ENCODE assay signal across 11 cellular contexts in the genomic region with DNA sequence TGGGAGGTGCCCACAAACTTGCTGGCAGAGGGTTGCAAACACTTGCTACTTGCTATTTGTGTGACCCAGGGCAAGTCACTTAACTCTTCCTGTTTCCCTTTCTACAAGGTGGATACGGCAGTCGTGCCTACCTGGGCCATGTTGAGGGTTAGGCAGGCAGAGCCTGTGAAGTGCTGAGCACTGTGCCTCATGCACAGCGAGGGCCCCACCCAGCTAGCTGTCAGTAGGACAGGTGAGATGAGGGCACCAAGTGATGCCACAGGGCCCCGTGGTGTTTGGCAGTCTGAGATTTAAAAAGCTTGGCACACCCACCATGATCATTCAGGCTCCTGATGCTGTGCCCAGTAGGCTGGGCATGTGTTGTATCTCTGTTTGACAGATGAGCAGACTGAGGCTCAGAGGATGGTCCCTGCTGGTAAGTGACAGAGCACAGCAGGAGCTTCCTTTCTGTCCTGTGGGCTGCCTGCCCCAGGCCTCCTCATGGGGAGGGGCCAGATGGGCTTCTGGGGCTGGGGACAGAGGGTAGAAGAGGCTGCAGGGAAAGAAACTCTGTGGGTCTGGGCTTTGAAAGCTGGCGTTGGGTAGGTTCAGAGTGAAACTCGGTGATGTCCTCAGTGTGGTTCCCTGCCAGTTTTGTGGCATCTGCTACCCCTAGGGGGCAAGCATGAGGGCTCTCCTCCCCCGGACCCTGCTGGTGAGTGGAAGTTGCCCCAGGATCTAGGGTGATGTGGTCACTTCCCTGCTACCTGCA. TPM values are rescaled to one million over a fixed set of nuclear protein-coding genes. Genes with fewer than 3 reads are reported as not detected.
DNase-seq lines count a peak whose midpoint lies in the region; ATAC-seq, FAIRE-seq and TF ChIP-seq lines count a peak whose summit lies in the region.
"Had no signal": no experiment of that assay in that cellular context is flagged by ENCODE, and none has a peak within 500 bp of the region (broad histone marks: within the 10 kb centered on the region; RNA-seq: fewer than 3 reads in every experiment).

No MANE protein-coding gene starts in this region.

- ATAC-seq in Panc1 (peak; percentile 58), heart left ventricle (peak in 3 of 4 donors; percentile 26 to 42 (median 33)), body of pancreas (no peak), HG02981 (IDR thresholded peaks at IDR 0.05; ENCODE audit: unreplicated experiment) (no peak)

- TF ChIP-seq POLR2A in GM12892 (IDR thresholded peaks at IDR 0.05; ENCODE audit: low read depth, low read length) (no peak), heart left ventricle (IDR thresholded peaks at IDR 0.05) (no peak), body of pancreas (IDR thresholded peaks at IDR 0.05) (no peak)

- in situ Hi-C loops in Panc1 (cut with HindIII; ENCODE audit: low pct_unique_long_range_greater_than_20kb, low sequenced_read_pairs), result no loop called here

- H3K9me3 ChIP-seq in AG04450 (ENCODE audit: control insufficient read depth, insufficient read depth, low read length) (no peaks in the 10 kb centered on the region; the same call in 1 of the 2 replicates), Panc1 (ENCODE audit: control insufficient read depth, insufficient read depth, low read depth, low read length) (no peaks in the 10 kb centered on the region), heart left ventricle (no peaks in the 10 kb centered on the region), MG63 (no peaks in the 10 kb centered on the region), body of pancreas (no peaks in the 10 kb centered on the region)
- H3K9me3 ChIP-seq: thoracic aorta had no signal

- DNase-seq in AG04450 (ENCODE audit: low read depth, low spot score) (no peak), GM12892 (ENCODE audit: insufficient read length) (no peak), Panc1 (ENCODE audit: low read depth, low spot score) (no peak), heart left ventricle (no peak), MG63 (no peak), body of pancreas (no peak), NCI-H146 (lab: John Stamatoyannopoulos, UW) (no peak)
- DNase-seq: DMS53, NCI-H1417 treated with DMSO at 0.1 percent for 48 hours had no signal

- TF ChIP-seq CTCF in AG04450 (IDR thresholded peaks at IDR 0.05; ENCODE audit: low read depth, low read length) (peak; percentile 20; the same call in 1 of the 2 replicates), Panc1 (IDR thresholded peaks at IDR 0.05) (no peak), heart left ventricle (IDR thresholded peaks at IDR 0.05) (peak in 3 of 12 donors; percentile 12 to 32 (median 20)), body of pancreas (IDR thresholded peaks at IDR 0.05) (no peak)

- H3K27ac ChIP-seq in AG04450 (ENCODE audit: low read depth, low read length) (no peak overlapping the region), Panc1 (ENCODE audit: low read length) (no peak overlapping the region), heart left ventricle (peak overlapping the region in 3 of 12 donors; percentile 15 to 17 (median 17)), body of pancreas (no peak overlapping the region)
- H3K27ac ChIP-seq: thoracic aorta had no signal

- H3K27me3 ChIP-seq in AG04450 (ENCODE audit: control insufficient read depth, insufficient read depth, low read length) (peaks cover 22% of the 10 kb centered on the region), Panc1 (ENCODE audit: control insufficient read depth, insufficient read depth, low read length) (no peaks in the 10 kb centered on the region), heart left ventricle (no peaks in the 10 kb centered on the region), MG63 (no peaks in the 10 kb centered on the region), body of pancreas (no peaks in the 10 kb centered on the region)

- FAIRE-seq in GM12892 (lab: Jason Lieb, UNC), result peak; percentile 33

- CTCF ChIA-PET in AG04450 (lab: Charles Lee), result interaction anchor here (0.7 to 2.1 kb wide), 5 partner anchors 8 to 108 kb away, joined by 3 to 9 read pairs (median 4); no protein-coding TSS in a partner anchor
- CTCF ChIA-PET in Panc1 (lab: Charles Lee), result interaction anchor here (0.6 kb wide), 2 partner anchors 14 to 129 kb away, joined by 3 to 4 read pairs; no protein-coding TSS in a partner anchor

- H3K36me3 ChIP-seq in Panc1 (ENCODE audit: control insufficient read depth, insufficient read depth, low read length) (no peaks in the 10 kb centered on the region), heart left ventricle (peaks cover 0 to 5% (median 0%) of the 10 kb centered on the region in 9 donors), MG63 (no peaks in the 10 kb centered on the region), body of pancreas (replicated peaks in 1 of 2; ENCODE audit: insufficient read depth in 1 of 2, low read depth in 2 of 2) (no peaks in the 10 kb centered on the region)
- H3K36me3 ChIP-seq: thoracic aorta had no signal

- H3K4me1 ChIP-seq in Panc1 (ENCODE audit: control insufficient read depth, insufficient read depth, low read length) (no peaks in the 10 kb centered on the region; the same call in 1 of the 2 replicates), heart left ventricle (peaks cover 7 to 76% (median 39%) of the 10 kb centered on the region in 12 donors), body of pancreas (no peaks in the 10 kb centered on the region)

- POLR2A ChIA-PET in AG04450 (lab: Yijun Ruan, JAX), result interaction anchor here (0.5 kb wide), 1 partner anchor 18 kb away, joined by 7 read pairs; no protein-coding TSS in a partner anchor
- POLR2A ChIA-PET in Panc1 (lab: Charles Lee), result no interaction called here

- 53 to 72% (median 59%) methylated on average over 5 to 7 of the region's 7 CpGs for WGBS in heart left ventricle, 4 donors
- 42 to 45% methylated on average over 7 of the region's 7 CpGs for WGBS in body of pancreas, 2 donors

- BruUV-seq in Panc1 (replicated peaks; lab: Mats Ljungman, UMichigan), result no TSS peak

- H3K4me3 ChIP-seq in AG04450 (ENCODE audit: low read depth, low read length), result no peak overlapping the region
- no peak overlapping the region for H3K4me3 ChIP-seq in Panc1 (ENCODE audit: low read depth in 2 of 2, low read length in 2 of 2)
- H3K4me3 ChIP-seq in heart left ventricle, result no peak overlapping the region
- H3K4me3 ChIP-seq in MG63, result no peak overlapping the region
- no peak overlapping the region for H3K4me3 ChIP-seq in body of pancreas
- H3K4me3 ChIP-seq: thoracic aorta had no signal

- intact Hi-C loops in Panc1 (cut with micrococcal nuclease; ENCODE audit: unreplicated experiment), result no loop called here
- intact Hi-C loops in heart left ventricle (cut with DNase I), result loop anchor here in 4 of 10 donors (5.0 to 10.0 kb wide), 5 partner anchors 79 to 161 kb away; no protein-coding TSS in a partner anchor
- intact Hi-C loops in body of pancreas (cut with DNase I), result no loop called here

RNA-seq across cellular contexts. Expression of a gene that starts 59.3 kb away (rescaled TPM):
- 0.98 and 1.2 TPM in 2 replicates for polyA plus RNA-seq in AG04450 (2011; rRNA removed)
- polyA minus RNA-seq in AG04450 (2011; rRNA and poly(A)+ RNA removed), result 0.87 TPM in 2 replicates
- 1.5 TPM for polyA plus RNA-seq in GM12892 (2012; ENCODE audit: missing spikeins)
- 21.3 TPM for total RNA-seq in Panc1 (2021; ENCODE audit: unreplicated experiment)
- 16.7 TPM for polyA plus RNA-seq in Panc1 (2012; ENCODE audit: insufficient read length)
- total RNA-seq in heart left ventricle, result 100 to 1,000 TPM in 4 of 9 donors, 10 to 100 TPM in 5; 47.6 to 151 (median 90.6) TPM
- 10 to 100 TPM; 40.0 to 60.4 TPM for polyA plus RNA-seq in heart left ventricle
- total RNA-seq in MG63 (2014; rRNA removed; shearing (Covaris generic); ENCODE audit: low replicate concordance), result 0.15 and 0.95 TPM in 2 replicates
- 1 to 10 TPM; 2.1 to 3.0 TPM for total RNA-seq in body of pancreas

Comparison
In these comparisons a context has a peak if more than half of its experiments do, and no peak if none do; other contexts are left out.
1. ATAC-seq: peak in Panc1 (single experiment) and heart left ventricle (3 of 4); none in body of pancreas (single experiment) and HG02981 (single experiment).